16 cellular contexts compared by ENCODE assay signal in genomic region chr2:178732913-178733312, GRCh38.
DNase-seq lines count a peak whose midpoint lies in the region; ATAC-seq, FAIRE-seq and TF ChIP-seq lines count a peak whose summit lies in the region.
"Had no signal": no experiment of that assay in that cellular context is flagged by ENCODE, and none has a peak within 500 bp of the region (broad histone marks: within the 10 kb centered on the region; RNA-seq: fewer than 3 reads in every experiment).

No MANE protein-coding gene starts in this region.

- H3K4me2 ChIP-seq in HepG2 (ENCODE audit: low read depth, low read length): no peak overlapping the region
- no peak overlapping the region for H3K4me2 ChIP-seq in trophoblast cell (ENCODE audit: low read length)
- H3K4me2 ChIP-seq: BLaER1 had no signal

- no peak overlapping the region for H2BK120ac ChIP-seq in trophoblast cell (ENCODE audit: insufficient read depth, low read length, poor library complexity)

- H3K27ac ChIP-seq in HepG2 (ENCODE audit: extremely low read length, insufficient read depth, low read length): no peak overlapping the region
- no peak overlapping the region for H3K27ac ChIP-seq in right lobe of liver
- no peak overlapping the region for H3K27ac ChIP-seq in trophoblast cell (ENCODE audit: low read depth, low read length)
- H3K27ac ChIP-seq: BLaER1 had no signal

- no peak overlapping the region for H4K12ac ChIP-seq in trophoblast cell (ENCODE audit: low read depth, low read length)

- H2AFZ ChIP-seq in HepG2 (ENCODE audit: low read length): no peak overlapping the region
- H2AFZ ChIP-seq in trophoblast cell (ENCODE audit: insufficient read depth, low read length, poor library complexity): no peak overlapping the region

- intact Hi-C loops in HepG2 (cut with micrococcal nuclease; ENCODE audit: unreplicated experiment) (no loop called here), right lobe of liver (cut with DNase I) (no loop called here)

- TF ChIP-seq CTCF in HepG2 (CRISPR knock-in tag; IDR thresholded peaks at IDR 0.05) (no peak), right lobe of liver (IDR thresholded peaks at IDR 0.05) (no peak)

- TF ChIP-seq POLR2A in HepG2 (IDR thresholded peaks at IDR 0.05; ENCODE audit: insufficient read depth in 1 of 2, low read depth in 2 of 2, low read length in 2 of 2) (no peak), right lobe of liver (IDR thresholded peaks at IDR 0.05) (no peak)

- H3K4ac ChIP-seq in trophoblast cell (ENCODE audit: low read depth, low read length): no peak overlapping the region

- DNase-seq in NOMO-1 treated with DMSO at 0.1 percent for 48 hours (lab: John Stamatoyannopoulos, UW; ENCODE audit: unreplicated experiment) (peak; percentile 0), NOMO-1 (lab: John Stamatoyannopoulos, UW; ENCODE audit: unreplicated experiment in 2 of 2) (no peak), HepG2 (ENCODE audit: low spot score) (no peak), right lobe of liver (no peak), trophoblast cell (peak; percentile 82 to 97)
- DNase-seq: 8988T; AML-193; Caco-2; CD8-positive, alpha-beta memory T cell; DND-41; GDM1 had no signal

- no peaks in the 10 kb centered on the region for H3K79me2 ChIP-seq in HepG2 (ENCODE audit: insufficient read depth, low read length)
- H3K79me2 ChIP-seq in trophoblast cell (ENCODE audit: control insufficient read depth, insufficient read depth, low read length, poor library complexity): no peaks in the 10 kb centered on the region

- H3K9ac ChIP-seq in HepG2 (ENCODE audit: insufficient read depth, low read depth, low read length): no peak overlapping the region
- H3K9ac ChIP-seq in trophoblast cell (ENCODE audit: low read length): no peak overlapping the region
- H3K9ac ChIP-seq: BLaER1 had no signal

- H3K9me3 ChIP-seq in HepG2 (ENCODE audit: low read length) (no peaks in the 10 kb centered on the region), right lobe of liver (no peaks in the 10 kb centered on the region), trophoblast cell (ENCODE audit: insufficient read depth, low read depth, low read length) (no peaks in the 10 kb centered on the region)
- H3K9me3 ChIP-seq: BLaER1, Caco-2, HAP-1 had no signal

- no peak overlapping the region for H4K91ac ChIP-seq in trophoblast cell (ENCODE audit: low read depth, low read length)

- no peaks in the 10 kb centered on the region for H3K4me1 ChIP-seq in HepG2 (ENCODE audit: insufficient read depth, low read length)
- no peaks in the 10 kb centered on the region for H3K4me1 ChIP-seq in right lobe of liver
- H3K4me1 ChIP-seq in trophoblast cell (ENCODE audit: control insufficient read depth in 1 of 2, insufficient read depth in 2 of 2, low read length in 2 of 2): no peaks in the 10 kb centered on the region
- H3K4me1 ChIP-seq: BLaER1, Caco-2, HAP-1 had no signal

- ATAC-seq in HepG2: no peak
- no peak for ATAC-seq in right lobe of liver
- no peak for ATAC-seq in GM18517 (IDR thresholded peaks at IDR 0.05; ENCODE audit: unreplicated experiment)
- no peak for ATAC-seq in GM21737 (IDR thresholded peaks at IDR 0.05; ENCODE audit: unreplicated experiment)

- in situ Hi-C loops in HepG2 (cut with HindIII; ENCODE audit: extremely low pct_ligation_motif_present, low pct_unique_long_range_greater_than_20kb): no loop called here

- H3K14ac ChIP-seq in trophoblast cell (ENCODE audit: low read length): no peak overlapping the region

- H3K4me3 ChIP-seq in HepG2 (replicated peaks in 1 of 3; ENCODE audit: insufficient read depth in 1 of 3, low read depth in 2 of 3, low read length in 3 of 3): no peak overlapping the region
- no peak overlapping the region for H3K4me3 ChIP-seq in right lobe of liver
- no peak overlapping the region for H3K4me3 ChIP-seq in trophoblast cell (ENCODE audit: low read depth, low read length)
- H3K4me3 ChIP-seq: BLaER1, HAP-1 had no signal

- H4K8ac ChIP-seq in trophoblast cell (ENCODE audit: low read depth, low read length): no peak overlapping the region

- H3K36me3 ChIP-seq in HepG2 (replicated peaks in 1 of 2; ENCODE audit: control insufficient read depth in 1 of 2, insufficient read depth in 2 of 2, low read length in 2 of 2) (no peaks in the 10 kb centered on the region), right lobe of liver (no peaks in the 10 kb centered on the region), trophoblast cell (ENCODE audit: control insufficient read depth in 1 of 2, insufficient read depth in 2 of 2, low read length in 2 of 2) (no peaks in the 10 kb centered on the region)
- H3K36me3 ChIP-seq: BLaER1, HAP-1 had no signal

- H2BK5ac ChIP-seq in trophoblast cell (ENCODE audit: low read depth, low read length, poor library complexity): no peak overlapping the region

- 0 out of 5 replicates have a peak, but pooled peaks cover 0 to 5% of the 10 kb centered on the region in 2 experiments for H3K27me3 ChIP-seq in HepG2 (ENCODE audit: control insufficient read depth in 1 of 2, insufficient read depth in 2 of 2, low read length in 2 of 2)
- H3K27me3 ChIP-seq in right lobe of liver: no peaks in the 10 kb centered on the region
- no peaks in the 10 kb centered on the region for H3K27me3 ChIP-seq in trophoblast cell (ENCODE audit: insufficient read depth, low read length)
- H3K27me3 ChIP-seq: BLaER1 had no signal

- FAIRE-seq in HepG2 (lab: Jason Lieb, UNC): no peak
- FAIRE-seq: H1 had no signal

- H2BK12ac ChIP-seq in trophoblast cell (ENCODE audit: low read length): no peak overlapping the region

- no peaks in the 10 kb centered on the region for H3K79me1 ChIP-seq in trophoblast cell (ENCODE audit: low read length)

- BruUV-seq in HepG2 (replicated peaks; lab: Mats Ljungman, UMichigan): no TSS peak

- POLR2A ChIA-PET in HepG2 (lab: Yijun Ruan, JAX): no interaction called here

- H4K20me1 ChIP-seq in HepG2 (ENCODE audit: insufficient read depth, low read length): no peaks in the 10 kb centered on the region
- H4K20me1 ChIP-seq: BLaER1 had no signal

- no peak for TF ChIP-seq RAD21 in HepG2 (CRISPR knock-in tag; IDR thresholded peaks at IDR 0.05)

- TF ChIP-seq EP300 in HepG2 (IDR thresholded peaks at IDR 0.05; ENCODE audit: low read depth in 2 of 2, low read length in 2 of 2) (no peak), HepG2 (CRISPR knock-in tag; IDR thresholded peaks at IDR 0.05; ENCODE audit: borderline replicate concordance) (no peak)

- H3K18ac ChIP-seq in trophoblast cell (ENCODE audit: low read length): no peak overlapping the region

- no peak overlapping the region for H3K23ac ChIP-seq in trophoblast cell (ENCODE audit: low read length)

- WGBS in HepG2 (ENCODE audit: low lambda C conversion rate): 32% methylated on average over 3 of the region's 3 CpGs
- WGBS in right lobe of liver (ENCODE audit: insufficient coverage, low coverage, low lambda C conversion rate, missing lambda C conversion rate): 56% methylated on average over 3 of the region's 3 CpGs
- no CpG with 5 or more reads among the region's 3 CpGs for WGBS in trophoblast cell (ENCODE audit: extremely low coverage, insufficient coverage, insufficient read length)

- CTCF ChIA-PET in HepG2 (lab: Yijun Ruan, JAX; ENCODE audit: low intra/inter-chr PET ratio, low total read pairs): no interaction called here

- no peak overlapping the region for H2AK5ac ChIP-seq in trophoblast cell (ENCODE audit: low read length)

TF ChIP-seq in HepG2, 621 proteins besides CTCF, POLR2A, EP300 and RAD21 (continues in another document):
- TF ChIP-seq CEBPG (CRISPR knock-in tag; IDR thresholded peaks at IDR 0.05) (peak; percentile 71), ZBTB10 (CRISPR knock-in tag; IDR thresholded peaks at IDR 0.05; ENCODE audit: borderline replicate concordance) (no peak), TCF12 (IDR thresholded peaks at IDR 0.05) (no peak), TCF12 (CRISPR knock-in tag; IDR thresholded peaks at IDR 0.05) (no peak), REXO4 (CRISPR knock-in tag; IDR thresholded peaks at IDR 0.05; ENCODE audit: borderline replicate concordance) (no peak), HMGXB4 (CRISPR knock-in tag; IDR thresholded peaks at IDR 0.05; ENCODE audit: borderline replicate concordance in 1 of 2, low read depth in 1 of 2) (no peak), NAIF1 (CRISPR knock-in tag; IDR thresholded peaks at IDR 0.05; ENCODE audit: borderline replicate concordance) (no peak), HHEX (CRISPR knock-in tag; IDR thresholded peaks at IDR 0.05) (no peak)

Comparison
In these comparisons a context has a peak if more than half of its experiments do, and no peak if none do; other contexts are left out.
1. DNase-seq: peak in NOMO-1 treated with DMSO at 0.1 percent for 48 hours (single experiment) and trophoblast cell (2 of 2); none in NOMO-1 (0 of 2), HepG2 (single experiment) and right lobe of liver (0 of 3).